8 cellular contexts compared by ENCODE assay signal in genomic region chr4:153318696-153319320, GRCh38. TPM values are rescaled to one million over a fixed set of nuclear protein-coding genes. Genes with fewer than 3 reads are reported as not detected.
A peak's percentile ranks its signal among the peaks of the same experiment; 100 is the strongest.
DNase-seq lines count a peak whose midpoint lies in the region; ATAC-seq and TF ChIP-seq lines count a peak whose summit lies in the region.

No MANE protein-coding gene starts in this region.

- H3K36me3 Mint-ChIP-seq in HFFc6 (ENCODE audit: low read depth): peaks cover 9% of the 10 kb centered on the region; the same call in 1 of the 2 replicates

- peak; percentile 9 for DNase-seq in activated naive CD4-positive, alpha-beta T cell treated with Interleukin-2 at 50 U/mL for 16 hours
- DNase-seq in activated naive CD4-positive, alpha-beta T cell (lab: John Stamatoyannopoulos, UW): no peak
- peak; percentile 37 for DNase-seq in HFFc6
- peak; percentile 13 for DNase-seq in NCI-H446 treated with DMSO at 0.1 percent for 48 hours (lab: John Stamatoyannopoulos, UW)
- DNase-seq in astrocyte of the cerebellum (ENCODE audit: low read depth): peak; percentile 44
- peak; percentile 59 for DNase-seq in iPS-NIHi11 (ENCODE audit: low spot score)
- DNase-seq in stomach: peak; percentile 31

- no peak overlapping the region for H3K4me3 Mint-ChIP-seq in HFFc6

- peaks cover 11% of the 10 kb centered on the region; the same call in 1 of the 2 replicates for H3K4me1 Mint-ChIP-seq in HFFc6 (ENCODE audit: low read depth)

- H3K9me3 ChIP-seq in stomach: no peaks in the 10 kb centered on the region

- H3K4me1 ChIP-seq in stomach: no peaks in the 10 kb centered on the region

- no peak overlapping the region for H3K27ac ChIP-seq in stomach

- TF ChIP-seq POLR2A in stomach (IDR thresholded peaks at IDR 0.05): no peak

- no peaks in the 10 kb centered on the region for H3K27me3 Mint-ChIP-seq in HFFc6 (ENCODE audit: insufficient read depth)

- no peak for ATAC-seq in GM18502 (IDR thresholded peaks at IDR 0.05; ENCODE audit: poor library complexity, unreplicated experiment)

- TF ChIP-seq EP300 in stomach (IDR thresholded peaks at IDR 0.05): no peak

- intact Hi-C loops in stomach (cut with DNase I; ENCODE audit: low total_unique reads): no loop called here

- H3K4me3 ChIP-seq in astrocyte of the cerebellum (ENCODE audit: low read depth, low read length) (no peak overlapping the region), stomach (no peak overlapping the region)

- 47 to 75% (median 68%) methylated on average over 2 of the region's 2 CpGs for WGBS in stomach, 5 donors

- H3K36me3 ChIP-seq in stomach: peaks cover 13 to 76% (median 63%) of the 10 kb centered on the region in 4 donors

- in situ Hi-C loops in astrocyte of the cerebellum (cut with HindIII; ENCODE audit: low sequenced_read_pairs): no loop called here

- no peak overlapping the region for H3K27ac Mint-ChIP-seq in HFFc6

- H3K9me3 Mint-ChIP-seq in HFFc6: no peaks in the 10 kb centered on the region

- TF ChIP-seq CTCF in HFFc6 (IDR thresholded peaks at IDR 0.05) (peak; percentile 87), astrocyte of the cerebellum (IDR thresholded peaks at IDR 0.05; ENCODE audit: low read depth, low read length, missing control alignments) (peak; percentile 80), stomach (IDR thresholded peaks at IDR 0.05) (peak in 5 of 7 experiments; percentile 44 to 70 (median 62))

- no peaks in the 10 kb centered on the region for H3K27me3 ChIP-seq in stomach

RNA-seq across cellular contexts. Expression of gene MND1, which starts 25.7 kb away (rescaled TPM):
- 1 to 10 TPM; 4.1 to 9.2 (median 7.3) TPM for total RNA-seq in HFFc6 (2021; fragmentation: NEBNext Ultra II Directional; extraction: Animal tissue kit (Norgen Biotek cat#: 25700))
- 1 to 10 TPM in 2 of 5 donors, not detected in 3; 4.4 to 4.5 TPM for total RNA-seq in stomach
- 1 to 10 TPM; 1.1 to 5.9 (median 3.1) TPM for polyA plus RNA-seq in stomach

Comparison
In these comparisons a context has a peak if more than half of its experiments do, and no peak if none do; other contexts are left out.
1. DNase-seq: peak in activated naive CD4-positive, alpha-beta T cell treated with Interleukin-2 at 50 U/mL for 16 hours (single experiment), HFFc6 (single experiment), NCI-H446 treated with DMSO at 0.1 percent for 48 hours (single experiment), astrocyte of the cerebellum (single experiment), iPS-NIHi11 (single experiment) and stomach (single experiment); none in activated naive CD4-positive, alpha-beta T cell (0 of 4).
2. Peak in every context shown above with its lines, with median percentiles within 50 percentile points of each other: CTCF ChIP-seq.